Comparison of ENCODE assay signal across 17 cellular contexts in genomic region chr21:44984428-44984791, GRCh38. TPM values are rescaled to one million over a fixed set of nuclear protein-coding genes. Genes with fewer than 3 reads are reported as not detected.
DNase-seq lines count a peak whose midpoint lies in the region; ATAC-seq, FAIRE-seq and TF ChIP-seq lines count a peak whose summit lies in the region.
"Had no signal": no experiment of that assay in that cellular context is flagged by ENCODE, and none has a peak within 500 bp of the region (broad histone marks: within the 10 kb centered on the region; RNA-seq: fewer than 3 reads in every experiment).

No MANE protein-coding gene starts in this region.

- H3K4me2 ChIP-seq in mesenchymal stem cell (ENCODE audit: low read length, poor library complexity, severe bottlenecking) = no peak overlapping the region

- no peak overlapping the region for H2BK12ac ChIP-seq in mesenchymal stem cell (ENCODE audit: low read length in 2 of 2)

- no peaks in the 10 kb centered on the region for H3K4me1 Mint-ChIP-seq in activated naive CD8-positive, alpha-beta T cell treated with anti-CD3 and anti-CD28 coated beads, Interleukin-2, amount 50 U/mL, for 24 hours
- no peaks in the 10 kb centered on the region for H3K4me1 Mint-ChIP-seq in activated naive CD8-positive, alpha-beta T cell treated with anti-CD3 and anti-CD28 coated beads for 36 hours
- H3K4me1 Mint-ChIP-seq: activated naive CD4-positive, alpha-beta T cell treated with anti-CD3 and anti-CD28 coated beads, Interleukin-2, amount 10 ng/mL, durations not matched to agents 7 days and 5 days; WTC11 had no signal

- no peak overlapping the region for H2BK5ac ChIP-seq in mesenchymal stem cell (ENCODE audit: low read depth, low read length, poor library complexity, severe bottlenecking)

- no peaks in the 10 kb centered on the region for H3K36me3 ChIP-seq in SJCRH30
- peaks cover 0 to 2% of the 10 kb centered on the region in 2 experiments for H3K36me3 ChIP-seq in mesenchymal stem cell (ENCODE audit: control insufficient read depth in 1 of 2, insufficient read depth in 2 of 2, low read depth in 1 of 2, low read length in 2 of 2)
- H3K36me3 ChIP-seq in thoracic aorta = no peaks in the 10 kb centered on the region
- no peaks in the 10 kb centered on the region for H3K36me3 ChIP-seq in testis (ENCODE audit: low read depth, missing control alignments)

- no peak overlapping the region for H2AFZ ChIP-seq in mesenchymal stem cell (ENCODE audit: low read depth, low read length)
- H2AFZ ChIP-seq: GM23248 had no signal

- no peak overlapping the region for H3K4ac ChIP-seq in mesenchymal stem cell (ENCODE audit: low read depth in 1 of 2, low read length in 2 of 2)

- H3K4me1 ChIP-seq in SJCRH30 = peaks cover 40% of the 10 kb centered on the region
- peaks cover 20% of the 10 kb centered on the region for H3K4me1 ChIP-seq in mesenchymal stem cell (ENCODE audit: control insufficient read depth, insufficient read depth, low read depth, low read length)
- H3K4me1 ChIP-seq in thoracic aorta (ENCODE audit: control insufficient read depth in 1 of 2, low read depth in 2 of 2) = peaks cover 11 to 32% of the 10 kb centered on the region in 2 donors
- H3K4me1 ChIP-seq in testis = no peaks in the 10 kb centered on the region

- no peaks in the 10 kb centered on the region for H3K9me3 Mint-ChIP-seq in activated naive CD8-positive, alpha-beta T cell treated with anti-CD3 and anti-CD28 coated beads, Interleukin-2, amount 50 U/mL, for 24 hours
- H3K9me3 Mint-ChIP-seq in activated naive CD8-positive, alpha-beta T cell treated with anti-CD3 and anti-CD28 coated beads for 36 hours = no peaks in the 10 kb centered on the region
- H3K9me3 Mint-ChIP-seq: activated naive CD4-positive, alpha-beta T cell treated with anti-CD3 and anti-CD28 coated beads, Interleukin-2, amount 10 ng/mL, durations not matched to agents 7 days and 5 days; T-helper 1 cell treated with Interleukin-12 subunit alpha and Interleukin-12 subunit beta and Interleukin-4 antibody, amounts not matched to agents 30 μg/mL and 1 μg/mL, for 36 hours; WTC11 had no signal

- H3K23ac ChIP-seq in mesenchymal stem cell (ENCODE audit: low read length in 2 of 2) = no peak overlapping the region

- ATAC-seq in activated naive CD8-positive, alpha-beta T cell treated with anti-CD3 and anti-CD28 coated beads, Interleukin-2, amount 50 U/mL, for 24 hours = peak; percentile 13
- ATAC-seq in thoracic aorta (ENCODE audit: insufficient number of reproducible peaks, low FRiP score, low read depth) = no peak
- no peak for ATAC-seq in HG03442 (IDR thresholded peaks at IDR 0.05; ENCODE audit: unreplicated experiment)

- no peak overlapping the region for H2AK5ac ChIP-seq in mesenchymal stem cell (ENCODE audit: low read length, severe bottlenecking)

- WGBS in mesenchymal stem cell = 73% methylated on average over 20 of the region's 20 CpGs
- 66 to 76% methylated on average over 6 to 20 of the region's 20 CpGs for WGBS in testis, 2 donors

- H3K9me3 ChIP-seq in SJCRH30 (replicated peaks) (no peaks in the 10 kb centered on the region), mesenchymal stem cell (ENCODE audit: control insufficient read depth, low read length) (no peaks in the 10 kb centered on the region), thoracic aorta (no peaks in the 10 kb centered on the region), testis (no peaks in the 10 kb centered on the region)

- TF ChIP-seq CTCF in thoracic aorta (IDR thresholded peaks at IDR 0.05) (no peak), testis (IDR thresholded peaks at IDR 0.05) (no peak)

- no peaks in the 10 kb centered on the region for H3K79me1 ChIP-seq in mesenchymal stem cell (replicated peaks; ENCODE audit: low read length, poor library complexity, severe bottlenecking)

- H3K27me3 Mint-ChIP-seq in activated naive CD8-positive, alpha-beta T cell treated with anti-CD3 and anti-CD28 coated beads, Interleukin-2, amount 50 U/mL, for 24 hours = no peaks in the 10 kb centered on the region
- no peaks in the 10 kb centered on the region for H3K27me3 Mint-ChIP-seq in activated naive CD8-positive, alpha-beta T cell treated with anti-CD3 and anti-CD28 coated beads for 36 hours

- no peak for FAIRE-seq in H54 (lab: Jason Lieb, UNC)

- H3K27me3 ChIP-seq in SJCRH30 (no peaks in the 10 kb centered on the region), mesenchymal stem cell (ENCODE audit: control insufficient read depth in 1 of 2, insufficient read depth in 1 of 2, low read length in 2 of 2) (peaks cover 0 to 11% of the 10 kb centered on the region in 2 experiments), thoracic aorta (replicated peaks; ENCODE audit: insufficient read depth) (no peaks in the 10 kb centered on the region), testis (no peaks in the 10 kb centered on the region)

- H3K4me3 ChIP-seq in SJCRH30 = peak overlapping the region; percentile 11; the same call in 1 of the 2 replicates
- H3K4me3 ChIP-seq in mesenchymal stem cell (ENCODE audit: insufficient read depth in 1 of 2, low read depth in 1 of 2, low read length in 2 of 2) = no peak overlapping the region
- H3K4me3 ChIP-seq in thoracic aorta = no peak overlapping the region
- H3K4me3 ChIP-seq in testis = no peak overlapping the region
- H3K4me3 ChIP-seq: GM23248 had no signal

- DNase-seq in activated naive CD8-positive, alpha-beta T cell treated with anti-CD3 and anti-CD28 coated beads, Interleukin-2, amount 50 U/mL, for 24 hours = no peak
- no peak for DNase-seq in activated naive CD8-positive, alpha-beta T cell treated with anti-CD3 and anti-CD28 coated beads for 36 hours
- DNase-seq in SJCRH30 (no peak), mesenchymal stem cell (no peak), thoracic aorta (ENCODE audit: low spot score) (no peak), testis (no peak), H54 (ENCODE audit: insufficient read length, low spot score) (no peak)
- DNase-seq: activated naive CD4-positive, alpha-beta T cell treated with anti-CD3 and anti-CD28 coated beads, Interleukin-2, amount 10 ng/mL, durations not matched to agents 7 days and 5 days; COR-L47; GM23248; KBM-7; NCI-H1092; stimulated activated naive CD4-positive, alpha-beta T cell treated with Interleukin-2 at 50 U/mL for 16 hours had no signal

- peak overlapping the region; percentile 13 for H2BK15ac ChIP-seq in mesenchymal stem cell (ENCODE audit: low read depth, poor library complexity, severe bottlenecking)

- no peak overlapping the region for H4K8ac ChIP-seq in mesenchymal stem cell (ENCODE audit: low read length)

- H3K36me3 Mint-ChIP-seq in activated naive CD8-positive, alpha-beta T cell treated with anti-CD3 and anti-CD28 coated beads, Interleukin-2, amount 50 U/mL, for 24 hours (ENCODE audit: low read depth) = no peaks in the 10 kb centered on the region
- no peaks in the 10 kb centered on the region for H3K36me3 Mint-ChIP-seq in activated naive CD8-positive, alpha-beta T cell treated with anti-CD3 and anti-CD28 coated beads for 36 hours
- H3K36me3 Mint-ChIP-seq: activated naive CD4-positive, alpha-beta T cell treated with anti-CD3 and anti-CD28 coated beads, Interleukin-2, amount 10 ng/mL, durations not matched to agents 7 days and 5 days; WTC11 had no signal

- no peak overlapping the region for H3K9ac ChIP-seq in mesenchymal stem cell (ENCODE audit: low read length)
- H3K9ac ChIP-seq: GM23248 had no signal

- TF ChIP-seq POLR2A in testis (IDR thresholded peaks at IDR 0.05) = no peak
- no peak for TF ChIP-seq POLR2A in H54 (IDR thresholded peaks at IDR 0.05; ENCODE audit: low read depth, low read length)

- no peak overlapping the region for H3K14ac ChIP-seq in mesenchymal stem cell (ENCODE audit: low read length in 2 of 2)

- H3K27ac Mint-ChIP-seq in activated naive CD8-positive, alpha-beta T cell treated with anti-CD3 and anti-CD28 coated beads, Interleukin-2, amount 50 U/mL, for 24 hours = no peak overlapping the region
- H3K27ac Mint-ChIP-seq in activated naive CD8-positive, alpha-beta T cell treated with anti-CD3 and anti-CD28 coated beads for 36 hours = no peak overlapping the region
- H3K27ac Mint-ChIP-seq: activated naive CD4-positive, alpha-beta T cell treated with anti-CD3 and anti-CD28 coated beads, Interleukin-2, amount 10 ng/mL, durations not matched to agents 7 days and 5 days; T-helper 1 cell treated with Interleukin-12 subunit alpha and Interleukin-12 subunit beta and Interleukin-4 antibody, amounts not matched to agents 30 μg/mL and 1 μg/mL, for 36 hours; WTC11 had no signal

- intact Hi-C loops in testis (cut with DNase I; ENCODE audit: low total_unique reads) = no loop called here

- H4K91ac ChIP-seq in mesenchymal stem cell (ENCODE audit: low read length) = no peak overlapping the region

- H2BK120ac ChIP-seq in mesenchymal stem cell (ENCODE audit: low read depth, low read length) = peak overlapping the region; percentile 50

- peak overlapping the region; percentile 6; the same call in 1 of the 2 replicates for H3K27ac ChIP-seq in SJCRH30
- no peak overlapping the region for H3K27ac ChIP-seq in mesenchymal stem cell (ENCODE audit: low read length, poor library complexity, severe bottlenecking)
- H3K27ac ChIP-seq in thoracic aorta = peak overlapping the region; percentile 17 to 22
- no peak overlapping the region for H3K27ac ChIP-seq in testis
- H3K27ac ChIP-seq: GM23248, HL-60 had no signal

- no peak overlapping the region for H3K4me3 Mint-ChIP-seq in activated naive CD8-positive, alpha-beta T cell treated with anti-CD3 and anti-CD28 coated beads, Interleukin-2, amount 50 U/mL, for 24 hours
- H3K4me3 Mint-ChIP-seq in activated naive CD8-positive, alpha-beta T cell treated with anti-CD3 and anti-CD28 coated beads for 36 hours = no peak overlapping the region
- H3K4me3 Mint-ChIP-seq: activated naive CD4-positive, alpha-beta T cell treated with anti-CD3 and anti-CD28 coated beads, Interleukin-2, amount 10 ng/mL, durations not matched to agents 7 days and 5 days; T-helper 1 cell treated with Interleukin-12 subunit alpha and Interleukin-12 subunit beta and Interleukin-4 antibody, amounts not matched to agents 30 μg/mL and 1 μg/mL, for 36 hours; WTC11 had no signal

- H3K18ac ChIP-seq in mesenchymal stem cell (ENCODE audit: low read depth in 1 of 2, low read length in 2 of 2) = no peak overlapping the region

RNA-seq across cellular contexts. Expression of gene SLX9, which starts 44.6 kb away (rescaled TPM):
- 10 to 100 TPM; 85.9 to 93.6 TPM for total RNA-seq in activated naive CD8-positive, alpha-beta T cell treated with anti-CD3 and anti-CD28 coated beads for 36 hours
- 26.8 and 32.3 TPM in 2 replicates for total RNA-seq in SJCRH30 (2014; rRNA removed; shearing (Covaris generic))
- 14.7 TPM for polyA plus RNA-seq in mesenchymal stem cell (2013, experiment 1 of 2)
- 15.1 TPM for polyA plus RNA-seq in mesenchymal stem cell (2013, experiment 2 of 2)
- total RNA-seq in thoracic aorta (10 to 100 TPM in 1 of 2 donors, 1 to 10 TPM in 1; 5.9 to 10.6 TPM), testis (10 to 100 TPM; 30.8 to 31.9 TPM)
- 46.2 TPM for polyA plus RNA-seq in testis (ENCODE audit: insufficient read depth, low read depth, low replicate concordance)

Comparison
In these comparisons a context has a peak if more than half of its experiments do, and no peak if none do; other contexts are left out.
1. H3K27ac ChIP-seq: peak in SJCRH30 (single experiment) and thoracic aorta (2 of 2); none in mesenchymal stem cell (single experiment) and testis (0 of 2).